Comparison of ENCODE assay signal across 24 cellular contexts in the genomic region with DNA sequence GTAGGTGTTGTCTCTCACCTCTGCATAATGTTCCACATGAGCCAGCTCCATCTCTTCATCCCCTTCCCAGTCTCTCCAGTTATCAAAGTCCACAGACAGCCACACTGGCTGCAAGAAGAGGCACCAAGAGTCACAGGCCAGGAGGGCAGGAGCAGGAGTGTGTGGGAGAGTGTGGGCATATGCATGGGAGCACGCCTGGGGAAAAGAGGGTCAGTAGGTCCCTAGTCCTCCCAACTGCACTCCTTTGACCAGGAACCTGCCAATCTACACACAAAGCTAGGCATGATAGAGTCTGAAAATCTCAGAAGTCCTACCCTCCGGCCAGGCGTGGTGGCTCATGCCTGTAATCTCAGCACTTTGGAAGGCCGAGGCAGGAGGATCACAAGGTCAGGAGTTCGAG. TPM values are rescaled to one million over a fixed set of nuclear protein-coding genes. Genes with fewer than 3 reads are reported as not detected.
A peak's percentile ranks its signal among the peaks of the same experiment; 100 is the strongest.
DNase-seq lines count a peak whose midpoint lies in the region; ATAC-seq, FAIRE-seq and TF ChIP-seq lines count a peak whose summit lies in the region.
"Had no signal": no experiment of that assay in that cellular context is flagged by ENCODE, and none has a peak within 500 bp of the region (broad histone marks: within the 10 kb centered on the region; RNA-seq: fewer than 3 reads in every experiment).

No MANE protein-coding gene starts in this region.

- CTCF ChIA-PET in A549 (lab: Yijun Ruan, JAX) = interaction anchor here (1.1 to 4.5 kb wide), 4 partner anchors 12 to 129 kb away, joined by 3 to 28 read pairs (median 4); a partner anchor contains a TSS
- CTCF ChIA-PET in IMR-90 (lab: Yijun Ruan, JAX) = no interaction called here

- TF ChIP-seq CTCF in A549 (IDR thresholded peaks at IDR 0.05) = no peak
- TF ChIP-seq CTCF in IMR-90 (conservative IDR thresholded peaks at IDR 0.05; ENCODE audit: low read depth, low read length) = no peak
- TF ChIP-seq CTCF in endothelial cell (IDR thresholded peaks at IDR 0.05; ENCODE audit: unreplicated experiment) = no peak

- no peak overlapping the region for H4K91ac ChIP-seq in IMR-90 (ENCODE audit: insufficient read depth, low read depth, low read length)

- H3K9ac ChIP-seq in IMR-90 (ENCODE audit: low read depth, low read length) = no peak overlapping the region
- H3K9ac ChIP-seq: BLaER1 treated with 17β-estradiol and CSF1 and Interleukin-3, amounts not matched to agents 10 nM and 100 nM had no signal

- H3K27ac ChIP-seq in A549 (no peak overlapping the region), IMR-90 (ENCODE audit: insufficient read depth, low read length) (no peak overlapping the region)
- H3K27ac ChIP-seq: BLaER1 treated with 17β-estradiol and CSF1 and Interleukin-3, amounts not matched to agents 10 nM and 100 nM; C4-2B had no signal

- H2BK15ac ChIP-seq in IMR-90 (ENCODE audit: low read depth, low read length) = no peak overlapping the region

- H2AFZ ChIP-seq in IMR-90 (replicated peaks; ENCODE audit: low read length, poor library complexity) = peak overlapping the region; percentile 43

- WGBS in A549 (ENCODE audit: missing lambda C conversion rate) = 67% methylated on average over 5 of the region's 5 CpGs
- WGBS in IMR-90 (ENCODE audit: extremely low coverage in 2 of 2, insufficient read length in 1 of 2), 2 experiments = 95% methylated on average over 3 of the region's 5 CpGs; no CpG with 5 or more reads in 1 of the 2 experiments

- H3K4me1 Mint-ChIP-seq in endothelial cell (ENCODE audit: unreplicated experiment) = no peaks in the 10 kb centered on the region

- H3K56ac ChIP-seq in IMR-90 (ENCODE audit: extremely low read depth, insufficient read depth, low read length) = no peak overlapping the region

- H3K9me1 ChIP-seq in IMR-90 (ENCODE audit: insufficient read depth, low read length) = no peaks in the 10 kb centered on the region

- DNase-seq in A549 (ENCODE audit: low read depth in 1 of 2, low spot score in 1 of 2) (no peak), IMR-90 (no peak), endothelial cell (ENCODE audit: low spot score) (no peak), mesenteric fat pad (ENCODE audit: low spot score) (peak; percentile 69), NCI-H187 treated with DMSO at 0.1 percent for 48 hours (lab: John Stamatoyannopoulos, UW) (no peak), SKM-1 treated with dmso at 0.1 percent for 144 hours (lab: John Stamatoyannopoulos, UW; ENCODE audit: unreplicated experiment) (no peak)
- DNase-seq: 8988T; AML-193; Caco-2; Calu3; CD4-positive, alpha-beta T cell; CD8-positive, alpha-beta T cell; DMS79 treated with DMSO at 0.1 percent for 48 hours; GF-D8 had no signal

- no peak overlapping the region for H2BK120ac ChIP-seq in IMR-90 (ENCODE audit: low read depth, low read length)

- H4K20me1 ChIP-seq in IMR-90 (ENCODE audit: insufficient read depth, low read length) = no peaks in the 10 kb centered on the region
- H4K20me1 ChIP-seq: BLaER1 treated with 17β-estradiol and CSF1 and Interleukin-3, amounts not matched to agents 10 nM and 100 nM had no signal

- H3K4me3 ChIP-seq in A549 (no peak overlapping the region), IMR-90 (ENCODE audit: insufficient read depth, low read depth, low read length) (no peak overlapping the region)
- H3K4me3 ChIP-seq: BLaER1 treated with 17β-estradiol and CSF1 and Interleukin-3, amounts not matched to agents 10 nM and 100 nM had no signal

- BruUV-seq in IMR-90 (replicated peaks; lab: Mats Ljungman, UMichigan) = no TSS peak

- no peak overlapping the region for H3K4me3 Mint-ChIP-seq in endothelial cell (ENCODE audit: unreplicated experiment)
- H3K4me3 Mint-ChIP-seq: B cell; CD4-positive, alpha-beta T cell; CD8-positive, alpha-beta T cell had no signal

- H3K79me1 ChIP-seq in IMR-90 (ENCODE audit: low read depth in 1 of 2, low read length in 2 of 2) = no peaks in the 10 kb centered on the region

- no peaks in the 10 kb centered on the region for H3K36me3 Mint-ChIP-seq in endothelial cell (ENCODE audit: low read depth, unreplicated experiment)
- H3K36me3 Mint-ChIP-seq: CD8-positive, alpha-beta T cell had no signal

- H2BK20ac ChIP-seq in IMR-90 (ENCODE audit: low read depth, low read length) = no peak overlapping the region

- intact Hi-C loops in IMR-90 (cut with micrococcal nuclease) = no loop called here

- H3K9me3 ChIP-seq in A549 = no peaks in the 10 kb centered on the region
- H3K9me3 ChIP-seq in IMR-90 (ENCODE audit: control insufficient read depth, insufficient read depth, low read length) = no peaks in the 10 kb centered on the region
- H3K9me3 ChIP-seq: BLaER1 treated with 17β-estradiol and CSF1 and Interleukin-3, amounts not matched to agents 10 nM and 100 nM; Caco-2 had no signal

- TF ChIP-seq RAD21 in A549 (conservative IDR thresholded peaks at IDR 0.05 in 1 of 2, IDR thresholded peaks at IDR 0.05 in 1 of 2) (no peak), IMR-90 (IDR thresholded peaks at IDR 0.05; ENCODE audit: low read length) (no peak)

- dilution Hi-C loops in IMR-90 (cut with HindIII; ENCODE audit: low sequenced_read_pairs, unreplicated experiment) = no loop called here

- peak overlapping the region; percentile 50 for H3K27ac Mint-ChIP-seq in endothelial cell (ENCODE audit: unreplicated experiment)
- H3K27ac Mint-ChIP-seq: B cell; CD4-positive, alpha-beta T cell; CD8-positive, alpha-beta T cell had no signal

- H2BK5ac ChIP-seq in IMR-90 (ENCODE audit: low read depth, low read length, poor library complexity, severe bottlenecking) = no peak overlapping the region

- H3K14ac ChIP-seq in IMR-90 (replicated peaks; ENCODE audit: low read depth, low read length) = no peak overlapping the region

- H3K23ac ChIP-seq in IMR-90 (ENCODE audit: low read depth, low read length) = no peak overlapping the region

- H3K9me3 Mint-ChIP-seq in endothelial cell (ENCODE audit: unreplicated experiment) = no peaks in the 10 kb centered on the region
- H3K9me3 Mint-ChIP-seq: CD4-positive, alpha-beta T cell; CD8-positive, alpha-beta T cell had no signal

- no peak overlapping the region for H4K5ac ChIP-seq in IMR-90 (ENCODE audit: low read depth, low read length)

- ATAC-seq in A549 (peak; percentile 21 to 52; a peak in 3 of 6 replicates), IMR-90 (ENCODE audit: low read depth) (no peak), HG03354 (IDR thresholded peaks at IDR 0.05; ENCODE audit: poor library complexity, severe bottlenecking, unreplicated experiment) (no peak), GM21515 (IDR thresholded peaks at IDR 0.05; ENCODE audit: unreplicated experiment) (no peak)
- ATAC-seq: CD8-positive, alpha-beta T cell had no signal

- H3K4me2 ChIP-seq in A549 (no peak overlapping the region), IMR-90 (ENCODE audit: low read depth, low read length) (no peak overlapping the region)
- H3K4me2 ChIP-seq: BLaER1 treated with 17β-estradiol and CSF1 and Interleukin-3, amounts not matched to agents 10 nM and 100 nM had no signal

- no peak overlapping the region for H3K18ac ChIP-seq in IMR-90 (ENCODE audit: low read depth, low read length)

- H3K4me1 ChIP-seq in A549 (no peaks in the 10 kb centered on the region; the same call in 2 of the 3 replicates), IMR-90 (ENCODE audit: control insufficient read depth, insufficient read depth, low read length) (peaks cover 3% of the 10 kb centered on the region; the same call in 1 of the 2 replicates)
- H3K4me1 ChIP-seq: Caco-2 had no signal

- no peak for FAIRE-seq in A549 (lab: Jason Lieb, UNC)
- FAIRE-seq: A204.1, D721Med, G401.6, GM12891, GM19239 had no signal

- H4K8ac ChIP-seq in IMR-90 (ENCODE audit: low read depth in 2 of 2, low read length in 2 of 2) = no peak overlapping the region

- no peaks in the 10 kb centered on the region for H3K27me3 Mint-ChIP-seq in endothelial cell (ENCODE audit: unreplicated experiment)
- H3K27me3 Mint-ChIP-seq: B cell; CD4-positive, alpha-beta T cell had no signal

- TF ChIP-seq EP300 in A549 (IDR thresholded peaks at IDR 0.05) = no peak

- in situ Hi-C loops in IMR-90 (cut with MboI; ENCODE audit: low sequenced_read_pairs) = loop anchor here (25.0 kb wide), 1 partner anchor 91 kb away; no protein-coding TSS in a partner anchor

- TF ChIP-seq POLR2A in A549 (IDR thresholded peaks at IDR 0.05; ENCODE audit: low read length) (no peak), IMR-90 (IDR thresholded peaks at IDR 0.05; ENCODE audit: low read depth, low read length) (no peak)

- no peaks in the 10 kb centered on the region for H3K36me3 ChIP-seq in IMR-90 (ENCODE audit: control insufficient read depth, insufficient read depth, low read length)
- H3K36me3 ChIP-seq: BLaER1 treated with 17β-estradiol and CSF1 and Interleukin-3, amounts not matched to agents 10 nM and 100 nM had no signal

- H2AK5ac ChIP-seq in IMR-90 (ENCODE audit: low read depth, low read length) = no peak overlapping the region

- POLR2A ChIA-PET in A549 (lab: Yijun Ruan, JAX) (no interaction called here), IMR-90 (lab: Charles Lee; ENCODE audit: unreplicated experiment) (no interaction called here)

- H3K27me3 ChIP-seq in IMR-90 (ENCODE audit: control insufficient read depth, insufficient read depth, low read length) = no peaks in the 10 kb centered on the region
- H3K27me3 ChIP-seq: BLaER1 treated with 17β-estradiol and CSF1 and Interleukin-3, amounts not matched to agents 10 nM and 100 nM had no signal

- no peak overlapping the region for H3K4ac ChIP-seq in IMR-90 (ENCODE audit: low read depth, low read length)

- no peak overlapping the region for H2AK9ac ChIP-seq in IMR-90 (replicated peaks; ENCODE audit: low read depth, low read length, poor library complexity)

RNA-seq across cellular contexts. Expression of a gene that starts 7.3 kb away (rescaled TPM):
- polyA plus RNA-seq in A549 (2011; rRNA removed) = 56.9 and 66.6 TPM in 2 replicates
- polyA plus RNA-seq in A549 (2012; cell fraction: cytosol; rRNA removed) = 65.6 and 74.7 TPM in 2 replicates
- 90.2 and 104 TPM in 2 replicates for polyA plus RNA-seq in A549 (2012; cell fraction: nucleus; rRNA removed)
- polyA plus RNA-seq in A549 (2017; fragmentation: RNase III; extraction: RNeasy Plus Mini Kit Qiagen cat#74134 plus additional on column Dnase treatment) = 70.7 to 82.0 TPM (median 73.0 TPM) in 3 replicates
- 49.3 and 50.5 TPM in 2 replicates for polyA minus RNA-seq in A549 (2011; rRNA and poly(A)+ RNA removed)
- total RNA-seq in IMR-90 (2012; rRNA removed) = 55.0 and 58.9 TPM in 2 replicates
- 53.0 and 58.9 TPM in 2 replicates for polyA plus RNA-seq in IMR-90 (2012; rRNA removed)
- 31.5 and 39.6 TPM in 2 replicates for polyA plus RNA-seq in IMR-90 (2012; cell fraction: cytosol; rRNA removed)
- 69.7 and 125 TPM in 2 replicates for polyA plus RNA-seq in IMR-90 (2012; cell fraction: nucleus; rRNA removed; ENCODE audit: low replicate concordance)
- total RNA-seq in endothelial cell (ENCODE audit: unreplicated experiment) = 39.6 TPM
- 39.2 TPM for total RNA-seq in mesenteric fat pad

RNA-seq across cellular contexts. Expression of a gene that starts 8.3 kb away (rescaled TPM):
- polyA plus RNA-seq in A549 (2011; rRNA removed) (1.0 and 1.8 TPM in 2 replicates), A549 (2017; fragmentation: RNase III; extraction: RNeasy Plus Mini Kit Qiagen cat#74134 plus additional on column Dnase treatment) (2.7 to 3.5 TPM (median 3.2 TPM) in 3 replicates), IMR-90 (2012; rRNA removed) (1.7 and 2.4 TPM in 2 replicates)
- 0.50 and 0.62 TPM in 2 replicates for polyA plus RNA-seq in A549 (2012; cell fraction: cytosol; rRNA removed)
- 1.1 and 1.3 TPM in 2 replicates for polyA plus RNA-seq in A549 (2012; cell fraction: nucleus; rRNA removed)
- 0.58 and 1.5 TPM in 2 replicates for polyA minus RNA-seq in A549 (2011; rRNA and poly(A)+ RNA removed)
- total RNA-seq in IMR-90 (2012; rRNA removed) (1.4 and 2.2 TPM in 2 replicates), endothelial cell (ENCODE audit: unreplicated experiment) (1.5 TPM), mesenteric fat pad (not detected)
- 0.36 and 1.3 TPM in 2 replicates for polyA plus RNA-seq in IMR-90 (2012; cell fraction: cytosol; rRNA removed)
- 2.6 and 3.4 TPM in 2 replicates for polyA plus RNA-seq in IMR-90 (2012; cell fraction: nucleus; rRNA removed; ENCODE audit: low replicate concordance)

RNA-seq across cellular contexts. Expression of a gene that starts 8.8 kb away (rescaled TPM):
- 19.1 and 21.4 TPM in 2 replicates for polyA plus RNA-seq in A549 (2011; rRNA removed)
- 14.1 and 14.7 TPM in 2 replicates for polyA plus RNA-seq in A549 (2012; cell fraction: cytosol; rRNA removed)
- 17.2 and 17.3 TPM in 2 replicates for polyA plus RNA-seq in A549 (2012; cell fraction: nucleus; rRNA removed)
- polyA plus RNA-seq in A549 (2017; fragmentation: RNase III; extraction: RNeasy Plus Mini Kit Qiagen cat#74134 plus additional on column Dnase treatment) = 18.7 to 19.7 TPM (median 19.5 TPM) in 3 replicates
- 18.3 TPM in 2 replicates for polyA minus RNA-seq in A549 (2011; rRNA and poly(A)+ RNA removed)
- total RNA-seq in IMR-90 (2012; rRNA removed) = 7.0 and 8.1 TPM in 2 replicates
- polyA plus RNA-seq in IMR-90 (2012; rRNA removed) = 7.4 and 7.9 TPM in 2 replicates
- polyA plus RNA-seq in IMR-90 (2012; cell fraction: cytosol; rRNA removed) = 6.5 and 6.6 TPM in 2 replicates
- polyA plus RNA-seq in IMR-90 (2012; cell fraction: nucleus; rRNA removed; ENCODE audit: low replicate concordance) = 6.6 and 7.1 TPM in 2 replicates
- total RNA-seq in endothelial cell (ENCODE audit: unreplicated experiment) = 12.2 TPM
- 10.6 TPM for total RNA-seq in mesenteric fat pad

RNA-seq across cellular contexts. Expression of a gene that starts 26.6 kb away (rescaled TPM):
- 5,588 and 5,746 TPM in 2 replicates for polyA plus RNA-seq in A549 (2011; rRNA removed)
- 4,727 and 6,200 TPM in 2 replicates for polyA plus RNA-seq in A549 (2012; cell fraction: cytosol; rRNA removed)
- 1,193 and 1,398 TPM in 2 replicates for polyA plus RNA-seq in A549 (2012; cell fraction: nucleus; rRNA removed)
- 2,894 to 2,977 TPM (median 2,925 TPM) in 3 replicates for polyA plus RNA-seq in A549 (2017; fragmentation: RNase III; extraction: RNeasy Plus Mini Kit Qiagen cat#74134 plus additional on column Dnase treatment)
- polyA minus RNA-seq in A549 (2011; rRNA and poly(A)+ RNA removed) = 2,117 and 2,446 TPM in 2 replicates
- total RNA-seq in IMR-90 (2012; rRNA removed) = 1,595 and 1,663 TPM in 2 replicates
- polyA plus RNA-seq in IMR-90 (2012; rRNA removed) = 2,806 and 4,622 TPM in 2 replicates
- 1,884 and 2,403 TPM in 2 replicates for polyA plus RNA-seq in IMR-90 (2012; cell fraction: cytosol; rRNA removed)
- 413 and 1,434 TPM in 2 replicates for polyA plus RNA-seq in IMR-90 (2012; cell fraction: nucleus; rRNA removed; ENCODE audit: low replicate concordance)
- 1,237 TPM for total RNA-seq in endothelial cell (ENCODE audit: unreplicated experiment)
- 838 TPM for total RNA-seq in mesenteric fat pad

RNA-seq across cellular contexts. Expression of a gene that starts 35.0 kb away (rescaled TPM):
- polyA plus RNA-seq in A549 (2011; rRNA removed) (20.2 and 21.3 TPM in 2 replicates), A549 (2017; fragmentation: RNase III; extraction: RNeasy Plus Mini Kit Qiagen cat#74134 plus additional on column Dnase treatment) (10.6 to 12.9 TPM (median 10.8 TPM) in 3 replicates), IMR-90 (2012; rRNA removed) (15.0 and 15.8 TPM in 2 replicates)
- polyA plus RNA-seq in A549 (2012; cell fraction: cytosol; rRNA removed) = 15.4 and 17.0 TPM in 2 replicates
- 21.1 and 22.2 TPM in 2 replicates for polyA plus RNA-seq in A549 (2012; cell fraction: nucleus; rRNA removed)
- polyA minus RNA-seq in A549 (2011; rRNA and poly(A)+ RNA removed) = 15.6 and 18.7 TPM in 2 replicates
- total RNA-seq in IMR-90 (2012; rRNA removed) (13.1 and 17.0 TPM in 2 replicates), endothelial cell (ENCODE audit: unreplicated experiment) (4.2 TPM), mesenteric fat pad (33.5 TPM)
- polyA plus RNA-seq in IMR-90 (2012; cell fraction: cytosol; rRNA removed) = 24.0 and 28.4 TPM in 2 replicates
- polyA plus RNA-seq in IMR-90 (2012; cell fraction: nucleus; rRNA removed; ENCODE audit: low replicate concordance) = 20.7 and 29.0 TPM in 2 replicates

Comparison
In these comparisons a context has a peak if more than half of its experiments do, and no peak if none do; other contexts are left out.
1. ATAC-seq: peak in A549 (2 of 2); none in IMR-90 (single experiment), HG03354 (single experiment) and GM21515 (single experiment).